In genomic region chr22:40387758-40388157, GRCh38 we compare ENCODE assay signal across 13 cellular contexts. TPM values are rescaled to one million over a fixed set of nuclear protein-coding genes. Genes with fewer than 3 reads are reported as not detected.
A peak's percentile ranks its signal among the peaks of the same experiment; 100 is the strongest.
DNase-seq lines count a peak whose midpoint lies in the region; ATAC-seq and TF ChIP-seq lines count a peak whose summit lies in the region.
"Had no signal": no experiment of that assay in that cellular context is flagged by ENCODE, and none has a peak within 500 bp of the region (broad histone marks: within the 10 kb centered on the region; RNA-seq: fewer than 3 reads in every experiment).

No MANE protein-coding gene starts in this region.

- peak overlapping the region; percentile 63 for H3K27ac ChIP-seq in 22Rv1

- POLR2A ChIA-PET in GM10248 (lab: Yijun Ruan, JAX) = no interaction called here

- H3K9me3 Mint-ChIP-seq in central memory CD8-positive, alpha-beta T cell = no peaks in the 10 kb centered on the region
- H3K9me3 Mint-ChIP-seq in naive B cell = no peaks in the 10 kb centered on the region
- H3K9me3 Mint-ChIP-seq: IgD-negative memory B cell, memory B cell had no signal

- no peaks in the 10 kb centered on the region for H3K27me3 Mint-ChIP-seq in central memory CD8-positive, alpha-beta T cell
- H3K27me3 Mint-ChIP-seq in naive B cell = no peaks in the 10 kb centered on the region
- H3K27me3 Mint-ChIP-seq: activated CD8-positive, alpha-beta memory T cell treated with anti-CD3 and anti-CD28 coated beads, Interleukin-2, amount 10 ng/mL, durations not matched to agents 7 days and 5 days; IgD-negative memory B cell; memory B cell had no signal

- no peak overlapping the region for H3K4me3 Mint-ChIP-seq in central memory CD8-positive, alpha-beta T cell
- H3K4me3 Mint-ChIP-seq in naive B cell = peak overlapping the region; percentile 3 to 66 (median 50)
- H3K4me3 Mint-ChIP-seq: activated CD8-positive, alpha-beta memory T cell treated with anti-CD3 and anti-CD28 coated beads, Interleukin-2, amount 10 ng/mL, durations not matched to agents 7 days and 5 days; memory B cell had no signal

- no peak for ATAC-seq in central memory CD8-positive, alpha-beta T cell (replicated peaks; ENCODE audit: extremely low read depth, poor library complexity, severe bottlenecking)
- ATAC-seq in naive B cell (ENCODE audit: low read depth in 2 of 2) (no peak), HG03135 (IDR thresholded peaks at IDR 0.05; ENCODE audit: unreplicated experiment) (no peak)
- ATAC-seq: activated CD8-positive, alpha-beta memory T cell treated with anti-CD3 and anti-CD28 coated beads, Interleukin-2, amount 10 ng/mL, durations not matched to agents 7 days and 5 days had no signal

- peaks cover 53% of the 10 kb centered on the region for H3K4me1 Mint-ChIP-seq in central memory CD8-positive, alpha-beta T cell
- peaks cover 63 to 86% (median 75%) of the 10 kb centered on the region in 3 donors for H3K4me1 Mint-ChIP-seq in naive B cell

- CTCF ChIA-PET in GM10248 (lab: Yijun Ruan, JAX) = interaction anchor here (1.0 to 2.0 kb wide), 2 partner anchors 9 to 12 kb away, joined by 4 read pairs; no protein-coding TSS in a partner anchor

- H3K27ac Mint-ChIP-seq in central memory CD8-positive, alpha-beta T cell (ENCODE audit: low read depth) = peak overlapping the region; percentile 58
- peak overlapping the region in 5 of 6 donors; percentile 62 to 84 (median 76) for H3K27ac Mint-ChIP-seq in naive B cell
- H3K27ac Mint-ChIP-seq: activated CD8-positive, alpha-beta memory T cell treated with anti-CD3 and anti-CD28 coated beads, Interleukin-2, amount 10 ng/mL, durations not matched to agents 7 days and 5 days had no signal

- DNase-seq in DMS53 treated with DMSO at 0.1 percent for 48 hours (lab: John Stamatoyannopoulos, UW; ENCODE audit: unreplicated experiment) = peak; percentile 58
- no peak for DNase-seq in central memory CD8-positive, alpha-beta T cell (ENCODE audit: low spot score in 2 of 2)
- DNase-seq in naive B cell = no peak
- DNase-seq in NCI-H2081 treated with DMSO at 0.1 percent for 48 hours (lab: John Stamatoyannopoulos, UW) = no peak
- no peak for DNase-seq in GM10248 (ENCODE audit: extremely low spot score)
- DNase-seq in NCI-H128 (lab: John Stamatoyannopoulos, UW; ENCODE audit: unreplicated experiment) = no peak
- DNase-seq: activated CD8-positive, alpha-beta memory T cell treated with anti-CD3 and anti-CD28 coated beads, Interleukin-2, amount 10 ng/mL, durations not matched to agents 7 days and 5 days; NCI-H1436 treated with DMSO at 0.1 percent for 48 hours; NCI-H774 had no signal

- TF ChIP-seq CTCF in 22Rv1 (IDR thresholded peaks at IDR 0.05) (no peak), GM10248 (IDR thresholded peaks at IDR 0.05; ENCODE audit: control extremely low read depth, extremely low read depth, low read depth, missing control alignments) (no peak)

- peaks cover 7% of the 10 kb centered on the region for H3K36me3 Mint-ChIP-seq in central memory CD8-positive, alpha-beta T cell (ENCODE audit: insufficient read depth)
- H3K36me3 Mint-ChIP-seq in naive B cell = peaks cover 11 to 18% of the 10 kb centered on the region in 2 donors

RNA-seq across cellular contexts. Expression of gene SGSM3, which starts 17.4 kb away (rescaled TPM):
- polyA plus RNA-seq in naive B cell (ENCODE audit: low read depth in 6 of 6) = 10 to 100 TPM; 62.8 to 91.0 (median 75.8) TPM

RNA-seq across cellular contexts. Expression of gene ADSL, which starts 41.5 kb away (rescaled TPM):
- 10 to 100 TPM; 44.4 to 73.3 (median 55.6) TPM for polyA plus RNA-seq in naive B cell (ENCODE audit: low read depth in 6 of 6)
